ENCODE assay signal across 11 cellular contexts in the genomic region with DNA sequence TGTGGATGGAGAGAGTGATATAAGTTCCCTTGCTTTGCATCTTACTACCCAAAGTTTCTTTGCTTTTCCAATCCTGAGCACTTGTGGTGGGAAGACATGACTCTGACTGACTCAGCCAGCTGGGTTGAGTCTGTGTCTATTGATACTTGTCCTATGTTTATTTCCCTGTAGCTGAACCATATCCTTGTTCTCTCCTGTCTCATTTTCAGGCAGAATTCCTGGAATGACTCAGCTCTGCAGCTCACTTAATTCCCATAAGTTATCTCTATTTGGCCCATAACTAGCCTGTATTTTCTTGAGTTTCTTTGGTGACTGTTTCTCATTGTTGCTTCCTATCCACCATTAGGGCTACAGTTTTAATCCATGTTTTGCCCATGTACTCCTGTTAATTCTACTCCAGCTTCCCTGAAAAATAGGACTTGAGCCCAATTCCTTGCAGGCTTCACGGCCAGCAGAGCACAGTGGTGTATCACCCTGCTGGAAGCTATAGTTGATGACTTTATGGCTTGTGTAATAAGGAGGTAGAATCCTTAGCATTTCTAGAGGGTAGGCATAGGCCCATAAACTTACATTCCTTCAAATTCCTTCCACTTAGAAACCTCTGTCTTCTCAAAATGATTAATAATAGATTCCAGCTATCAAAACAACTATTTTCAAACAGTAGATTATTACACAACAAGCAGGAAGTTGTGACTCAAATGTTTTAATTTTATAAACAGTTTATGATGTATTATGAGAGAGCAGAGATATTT.
DNase-seq lines count a peak whose midpoint lies in the region; ATAC-seq and TF ChIP-seq lines count a peak whose summit lies in the region.
"Had no signal": no experiment of that assay in that cellular context is flagged by ENCODE, and none has a peak within 500 bp of the region (broad histone marks: within the 10 kb centered on the region; RNA-seq: fewer than 3 reads in every experiment).

No MANE protein-coding gene starts in this region.

- ATAC-seq in thoracic aorta (ENCODE audit: insufficient number of reproducible peaks, low FRiP score, low read depth) (peak; percentile 46), HG03108 (IDR thresholded peaks at IDR 0.05; ENCODE audit: unreplicated experiment) (no peak), HG03280 (IDR thresholded peaks at IDR 0.05; ENCODE audit: unreplicated experiment) (no peak)

- DNase-seq in HS-27A (ENCODE audit: low read depth), result peak; percentile 61
- DNase-seq in dedifferentiated amniotic fluid mesenchymal stem cell (ENCODE audit: extremely low spot score), result peak; percentile 90
- DNase-seq in left kidney (ENCODE audit: low read depth, low spot score), result peak; percentile 5
- DNase-seq in thoracic aorta (ENCODE audit: low spot score), result no peak
- no peak for DNase-seq in T-helper 2 cell
- no peak for DNase-seq in NCI-H1417 (lab: John Stamatoyannopoulos, UW)
- DNase-seq: amygdala, naive B cell, NCI-H1436 treated with DMSO at 0.1 percent for 48 hours had no signal

- H3K36me3 ChIP-seq in thoracic aorta, result no peaks in the 10 kb centered on the region

- H3K27ac ChIP-seq in thoracic aorta, result peak overlapping the region in 1 of 2 donors; percentile 18

- H3K4me3 ChIP-seq in thoracic aorta, result no peak overlapping the region

- no peaks in the 10 kb centered on the region for H3K27me3 ChIP-seq in thoracic aorta (replicated peaks; ENCODE audit: insufficient read depth)

- H3K4me1 ChIP-seq in thoracic aorta (ENCODE audit: control insufficient read depth in 1 of 2, low read depth in 2 of 2), result peaks cover 2 to 11% of the 10 kb centered on the region in 2 donors

- no peaks in the 10 kb centered on the region for H3K9me3 ChIP-seq in thoracic aorta

- TF ChIP-seq CTCF in thoracic aorta (IDR thresholded peaks at IDR 0.05), result no peak

Comparison
In these comparisons a context has a peak if more than half of its experiments do, and no peak if none do; other contexts are left out.
1. DNase-seq: peak in HS-27A (single experiment), dedifferentiated amniotic fluid mesenchymal stem cell (single experiment) and left kidney (single experiment); none in thoracic aorta (single experiment), T-helper 2 cell (0 of 5) and NCI-H1417 (0 of 3).